Comparison of ENCODE assay signal across 8 cellular contexts in the genomic region with DNA sequence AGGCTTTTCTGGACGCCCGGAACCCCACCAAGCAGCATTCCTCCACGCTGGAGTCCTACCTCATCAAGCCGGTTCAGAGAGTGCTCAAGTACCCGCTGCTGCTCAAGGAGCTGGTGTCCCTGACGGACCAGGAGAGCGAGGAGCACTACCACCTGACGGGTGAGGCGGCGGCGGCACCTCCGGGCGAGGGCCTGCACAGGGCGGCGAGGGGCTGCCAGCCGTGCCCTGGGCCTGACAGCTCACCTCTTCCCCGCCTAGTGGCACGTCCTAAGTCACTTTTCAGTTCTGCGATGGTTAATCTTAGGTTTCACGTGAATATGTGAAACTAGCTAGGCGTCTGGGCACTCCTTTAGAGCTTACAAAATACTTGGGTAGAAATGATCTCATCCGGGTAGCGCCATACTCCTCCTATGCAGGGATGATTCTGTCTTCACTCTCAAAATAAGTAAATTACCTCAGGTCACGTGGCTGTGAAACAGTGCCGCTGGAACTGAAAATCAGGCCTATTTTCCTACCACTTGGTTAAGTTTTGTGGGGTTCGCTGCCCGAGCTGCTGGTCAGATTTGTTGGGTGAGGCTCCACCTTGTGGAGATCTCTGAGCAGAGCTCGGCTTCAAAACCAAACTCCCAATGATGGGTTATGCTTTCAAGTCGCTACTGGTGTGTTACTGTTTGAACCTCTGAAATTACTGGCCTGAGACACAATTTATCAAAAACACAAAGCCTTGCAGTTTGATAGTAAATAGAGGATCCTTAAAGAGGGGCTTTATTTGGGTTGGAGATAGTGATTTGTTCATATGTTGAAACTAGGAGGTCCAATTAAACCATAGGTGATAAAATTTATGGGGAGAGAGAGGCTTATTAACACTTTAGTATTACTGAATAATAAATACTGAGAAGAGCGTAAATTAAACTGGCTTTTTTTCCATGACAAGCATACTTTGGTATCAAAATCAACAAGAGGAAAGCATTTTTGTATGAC. TPM values are rescaled to one million over a fixed set of nuclear protein-coding genes. Genes with fewer than 3 reads are reported as not detected.
DNase-seq lines count a peak whose midpoint lies in the region; ATAC-seq and TF ChIP-seq lines count a peak whose summit lies in the region.

No MANE protein-coding gene starts in this region.

- no peaks in the 10 kb centered on the region for H3K27me3 ChIP-seq in HCT116 (ENCODE audit: insufficient read depth, low read length)

- H3K27me3 Mint-ChIP-seq in endothelial cell (ENCODE audit: unreplicated experiment) (peaks cover 12% of the 10 kb centered on the region), type B pancreatic cell (no peaks in the 10 kb centered on the region)

- H4K20me1 ChIP-seq in HCT116 (ENCODE audit: insufficient read depth) = no peaks in the 10 kb centered on the region

- H3K4me3 Mint-ChIP-seq in endothelial cell (ENCODE audit: unreplicated experiment) = no peak overlapping the region
- peak overlapping the region; percentile 65 for H3K4me3 Mint-ChIP-seq in type B pancreatic cell

- peaks cover 0 to 12% of the 10 kb centered on the region in 2 experiments; a peak in 2 of 4 replicates for H3K4me1 ChIP-seq in HCT116 (ENCODE audit: control insufficient read depth in 1 of 2, insufficient read depth in 2 of 2, low read length in 2 of 2)
- H3K4me1 ChIP-seq in mesodermal cell (ENCODE audit: control insufficient read depth, insufficient read depth, low read length, poor library complexity, severe bottlenecking) = peaks cover 9% of the 10 kb centered on the region

- H3K9me3 ChIP-seq in HCT116 (ENCODE audit: control insufficient read depth in 1 of 2, insufficient read depth in 1 of 2, low read depth in 1 of 2, low read length in 2 of 2) (no peaks in the 10 kb centered on the region), mesodermal cell (ENCODE audit: control insufficient read depth, low read length) (no peaks in the 10 kb centered on the region)

- H2AFZ ChIP-seq in HCT116 (ENCODE audit: low read depth, low read length, poor library complexity, severe bottlenecking) = no peak overlapping the region

- H3K9me3 Mint-ChIP-seq in endothelial cell (ENCODE audit: unreplicated experiment) (no peaks in the 10 kb centered on the region), type B pancreatic cell (no peaks in the 10 kb centered on the region)

- ATAC-seq in HCT116 = peak; percentile 74

- POLR2A ChIA-PET in HCT116 (lab: Charles Lee) = interaction anchor here (1.2 kb wide), 1 partner anchor 71 kb away, joined by 3 read pairs; no protein-coding TSS in a partner anchor
- POLR2A ChIA-PET in RWPE1 (lab: Yijun Ruan, JAX; ENCODE audit: low non-redundant PET) = no interaction called here

- H3K4me2 ChIP-seq in HCT116 (ENCODE audit: low read length) = peak overlapping the region; percentile 22; the same call in 1 of the 2 replicates

- H3K4me3 ChIP-seq in HCT116 (replicated peaks in 1 of 2; ENCODE audit: low read depth in 1 of 2, low read length in 2 of 2) (no peak overlapping the region), mesodermal cell (ENCODE audit: extremely low read depth, insufficient read depth, low read length, poor library complexity, severe bottlenecking) (no peak overlapping the region)

- H3K27ac Mint-ChIP-seq in endothelial cell (ENCODE audit: unreplicated experiment) (no peak overlapping the region), type B pancreatic cell (peak overlapping the region; percentile 95)

- H3K4me1 Mint-ChIP-seq in endothelial cell (ENCODE audit: unreplicated experiment) (peaks cover 34% of the 10 kb centered on the region), type B pancreatic cell (ENCODE audit: unreplicated experiment) (peaks cover 5% of the 10 kb centered on the region)

- 89 to 93% methylated on average over 20 to 28 of the region's 30 CpGs for WGBS in mesodermal cell (ENCODE audit: insufficient coverage in 2 of 2), 2 experiments

- RAD21 ChIA-PET in HCT116 (lab: Charles Lee; ENCODE audit: low non-redundant PET in 1 of 2, low total read pairs in 2 of 2, uncharacterized antibody in 2 of 2, unreplicated experiment in 2 of 2) = interaction anchor here in 1 of 2 experiments (0.7 to 1.2 kb wide), 3 partner anchors 70 to 320 kb away, joined by 3 to 4 read pairs (median 3); no protein-coding TSS in a partner anchor

- TF ChIP-seq CTCF in HCT116 (IDR thresholded peaks at IDR 0.05 in 2 of 3, conservative IDR thresholded peaks at IDR 0.05 in 1 of 3; ENCODE audit: borderline replicate concordance in 1 of 3, insufficient read depth in 1 of 3, low read depth in 2 of 3, low read length in 2 of 3) (peak; percentile 57 to 70 (median 59); a peak in 5 of 6 replicates), RWPE1 (conservative IDR thresholded peaks at IDR 0.05; ENCODE audit: low read depth) (peak; percentile 75), endothelial cell (IDR thresholded peaks at IDR 0.05; ENCODE audit: unreplicated experiment) (peak; percentile 4), type B pancreatic cell (conservative IDR thresholded peaks at IDR 0.05) (peak; percentile 78)

- peaks cover 38% of the 10 kb centered on the region for H3K36me3 Mint-ChIP-seq in endothelial cell (ENCODE audit: low read depth, unreplicated experiment)
- H3K36me3 Mint-ChIP-seq in type B pancreatic cell = peaks cover 14% of the 10 kb centered on the region

- no peaks in the 10 kb centered on the region for H3K9me2 ChIP-seq in HCT116 (ENCODE audit: insufficient read depth)

- H3K36me3 ChIP-seq in HCT116 (ENCODE audit: control insufficient read depth in 1 of 2, insufficient read depth in 2 of 2, low read length in 2 of 2) (peaks cover 0 to 4% of the 10 kb centered on the region in 2 experiments; a peak in 2 of 4 replicates), mesodermal cell (ENCODE audit: control insufficient read depth, insufficient read depth, low read length) (peaks cover 65% of the 10 kb centered on the region)

- H3K79me2 ChIP-seq in HCT116 (ENCODE audit: insufficient read depth, low read length) = no peaks in the 10 kb centered on the region

- intact Hi-C loops in HCT116 (cut with micrococcal nuclease) = loop anchor here (1.0 to 10.0 kb wide), 4 partner anchors 71 to 571 kb away; no protein-coding TSS in a partner anchor

- H3K27ac ChIP-seq in HCT116 (ENCODE audit: low read depth, low read length) (no peak overlapping the region), RWPE1 (peak overlapping the region; percentile 56), mesodermal cell (ENCODE audit: low read depth, low read length, severe bottlenecking) (peak overlapping the region; percentile 51)

- peak; percentile 76 for TF ChIP-seq RAD21 in HCT116 (IDR thresholded peaks at IDR 0.05; ENCODE audit: low read depth)

- TF ChIP-seq POLR2A in HCT116 (IDR thresholded peaks at IDR 0.05; ENCODE audit: borderline replicate concordance, extremely low read depth, insufficient read depth, insufficient read length) = no peak

- DNase-seq in NCI-H2081 (lab: John Stamatoyannopoulos, UW) (peak; percentile 12 to 41), NCI-H2081 treated with DMSO at 0.1 percent for 48 hours (lab: John Stamatoyannopoulos, UW) (no peak), HCT116 (ENCODE audit: low read depth, low spot score) (peak; percentile 21), RWPE1 (ENCODE audit: low spot score) (peak; percentile 73), endothelial cell (ENCODE audit: low spot score) (peak; percentile 46), type B pancreatic cell (ENCODE audit: extremely low spot score, unreplicated experiment) (no peak), NOMO-1 (lab: John Stamatoyannopoulos, UW; ENCODE audit: unreplicated experiment in 2 of 2) (no peak)

- BruUV-seq in HCT116 (replicated peaks; lab: Mats Ljungman, UMichigan) = no TSS peak

- CTCF ChIA-PET in HCT116 (lab: Charles Lee) (interaction anchor here (1.0 to 2.2 kb wide), 7 partner anchors 70 to 573 kb away, joined by 3 to 46 read pairs (median 10); no protein-coding TSS in a partner anchor), RWPE1 (lab: Yijun Ruan, JAX) (interaction anchor here (0.7 to 1.8 kb wide), 8 partner anchors 13 to 320 kb away, joined by 3 to 35 read pairs (median 4); no protein-coding TSS in a partner anchor)

- H3K9ac ChIP-seq in HCT116 (ENCODE audit: low read length) = no peak overlapping the region

TF ChIP-seq in HCT116, 20 proteins besides CTCF, POLR2A, EP300 and RAD21:
- TF ChIP-seq JUND (IDR thresholded peaks at IDR 0.05) = no peak
- TF ChIP-seq SIN3A (IDR thresholded peaks at IDR 0.05; ENCODE audit: low read depth) = no peak
- no peak for TF ChIP-seq POLR2AphosphoS5 (IDR thresholded peaks at IDR 0.05; ENCODE audit: low read depth, low read length)
- TF ChIP-seq EGR1 (IDR thresholded peaks at IDR 0.05; ENCODE audit: low read depth) = no peak
- no peak for TF ChIP-seq YY1 (IDR thresholded peaks at IDR 0.05; ENCODE audit: extremely low read depth, insufficient replicate concordance, low read depth, low read length)
- TF ChIP-seq ZFX (IDR thresholded peaks at IDR 0.05) = no peak

RNA-seq across cellular contexts. Expression of gene CLDN20, which starts 15.5 kb away (rescaled TPM):
- not detected for total RNA-seq in HCT116 (2021; ENCODE audit: unreplicated experiment)
- 0.39 and 0.55 TPM in 2 replicates for polyA plus RNA-seq in HCT116 (2012)
- 0.23 TPM for total RNA-seq in endothelial cell (ENCODE audit: unreplicated experiment)
- not detected for polyA plus RNA-seq in mesodermal cell (2013, experiment 1 of 2)
- polyA plus RNA-seq in mesodermal cell (2013, experiment 2 of 2) = not detected
- not detected in 2 replicates for total RNA-seq in type B pancreatic cell (ENCODE audit: low replicate concordance)

Comparison
In these comparisons a context has a peak if more than half of its experiments do, and no peak if none do; other contexts are left out.
1. DNase-seq: peak in NCI-H2081 (2 of 2), HCT116 (single experiment), RWPE1 (single experiment) and endothelial cell (single experiment); none in NCI-H2081 treated with DMSO at 0.1 percent for 48 hours (single experiment), type B pancreatic cell (single experiment) and NOMO-1 (0 of 2).
2. CTCF ChIP-seq: peak in every context shown above with its lines; median percentile 78 in type B pancreatic cell; 75 in RWPE1; 59 in HCT116; 4 in endothelial cell.